8 cellular contexts compared by ENCODE assay signal in genomic region chr22:23181763-23182288, GRCh38. TPM values are rescaled to one million over a fixed set of nuclear protein-coding genes. Genes with fewer than 3 reads are reported as not detected.
DNase-seq lines count a peak whose midpoint lies in the region; ATAC-seq and TF ChIP-seq lines count a peak whose summit lies in the region.

No MANE protein-coding gene starts in this region.

- H3K79me2 ChIP-seq in DND-41 (ENCODE audit: insufficient read depth, low read length): peaks cover 60% of the 10 kb centered on the region

- peaks cover 50% of the 10 kb centered on the region for H3K4me1 Mint-ChIP-seq in osteocyte (ENCODE audit: unreplicated experiment)

- peak overlapping the region; percentile 70 for H3K4me3 Mint-ChIP-seq in osteocyte (ENCODE audit: unreplicated experiment)

- H3K9ac ChIP-seq in DND-41 (ENCODE audit: low read depth, low read length): peak overlapping the region; percentile 68
- peak overlapping the region; percentile 42 for H3K9ac ChIP-seq in endocrine pancreas (ENCODE audit: control insufficient read depth, insufficient read depth, low read length)

- peaks cover 45% of the 10 kb centered on the region for H4K20me1 ChIP-seq in DND-41 (ENCODE audit: insufficient read depth, low read length)

- H3K36me3 Mint-ChIP-seq in osteocyte (ENCODE audit: unreplicated experiment): peaks cover 4% of the 10 kb centered on the region

- H3K4me3 ChIP-seq in DND-41 (ENCODE audit: low read depth in 1 of 2, low read length in 2 of 2): peak overlapping the region; percentile 20 to 87; a peak in 3 of 4 replicates
- peak overlapping the region; percentile 76 for H3K4me3 ChIP-seq in SJSA1
- peak overlapping the region; percentile 51 for H3K4me3 ChIP-seq in endocrine pancreas (ENCODE audit: control insufficient read depth, insufficient read depth, low read length)

- DNase-seq in DND-41: no peak
- DNase-seq in SJSA1 (ENCODE audit: low read depth in 1 of 2, low spot score in 2 of 2): no peak
- no peak for DNase-seq in osteocyte (ENCODE audit: extremely low spot score, unreplicated experiment)
- DNase-seq in HuH-7 (ENCODE audit: low spot score): no peak
- no peak for DNase-seq in NCI-H128 (lab: John Stamatoyannopoulos, UW; ENCODE audit: unreplicated experiment)

- H2AFZ ChIP-seq in DND-41 (ENCODE audit: low read depth, low read length): no peak overlapping the region

- no peaks in the 10 kb centered on the region for H3K27me3 ChIP-seq in DND-41 (ENCODE audit: insufficient read depth, low read length, poor library complexity)
- H3K27me3 ChIP-seq in SJSA1 (replicated peaks): no peaks in the 10 kb centered on the region
- H3K27me3 ChIP-seq in endocrine pancreas (ENCODE audit: control insufficient read depth, insufficient read depth, low read length): no peaks in the 10 kb centered on the region

- peaks cover 5% of the 10 kb centered on the region for H3K9me3 Mint-ChIP-seq in osteocyte (ENCODE audit: unreplicated experiment)

- peak overlapping the region; percentile 95 for H3K4me2 ChIP-seq in DND-41 (ENCODE audit: insufficient read depth, low read length)

- H3K4me1 ChIP-seq in DND-41 (ENCODE audit: insufficient read depth, low read length) (peaks cover 68% of the 10 kb centered on the region), SJSA1 (replicated peaks) (peaks cover 50% of the 10 kb centered on the region), endocrine pancreas (ENCODE audit: control insufficient read depth, insufficient read depth, low read length) (no peaks in the 10 kb centered on the region)

- H3K36me3 ChIP-seq in DND-41 (ENCODE audit: insufficient read depth, low read length): peaks cover 32% of the 10 kb centered on the region
- H3K36me3 ChIP-seq in SJSA1: peaks cover 35% of the 10 kb centered on the region
- no peaks in the 10 kb centered on the region for H3K36me3 ChIP-seq in endocrine pancreas (ENCODE audit: control insufficient read depth, insufficient read depth, low read length)

- no peak for TF ChIP-seq CTCF in DND-41 (IDR thresholded peaks at IDR 0.05; ENCODE audit: borderline replicate concordance, extremely low read depth, low read length, poor library complexity, severe bottlenecking)
- TF ChIP-seq CTCF in osteocyte (IDR thresholded peaks at IDR 0.05): no peak

- H3K27me3 Mint-ChIP-seq in osteocyte (ENCODE audit: unreplicated experiment): no peaks in the 10 kb centered on the region

- H3K27ac ChIP-seq in DND-41 (ENCODE audit: low read length): peak overlapping the region; percentile 58
- no peak overlapping the region for H3K27ac ChIP-seq in SJSA1

- H3K9me3 ChIP-seq in DND-41 (ENCODE audit: insufficient read depth, low read length, severe bottlenecking) (peaks cover 5% of the 10 kb centered on the region), SJSA1 (replicated peaks) (peaks cover under 1% of the 10 kb centered on the region), endocrine pancreas (ENCODE audit: control insufficient read depth, low read length) (no peaks in the 10 kb centered on the region)

- H3K27ac Mint-ChIP-seq in osteocyte (ENCODE audit: unreplicated experiment): no peak overlapping the region

- no peak for ATAC-seq in DND-41 (ENCODE audit: insufficient read depth, low read depth)
- ATAC-seq in GM18858 (IDR thresholded peaks at IDR 0.05; ENCODE audit: unreplicated experiment): no peak
- ATAC-seq in HG02852 (IDR thresholded peaks at IDR 0.05; ENCODE audit: unreplicated experiment): no peak

RNA-seq across cellular contexts. Expression of gene BCR, which starts 1.5 kb away (rescaled TPM):
- total RNA-seq in SJSA1 (2014; rRNA removed; shearing (Covaris generic)): 27.0 and 28.6 TPM in 2 replicates
- total RNA-seq in osteocyte: 35.3 and 45.1 TPM in 2 replicates

RNA-seq across cellular contexts. Expression of gene RAB36, which starts 36.5 kb away (rescaled TPM):
- total RNA-seq in SJSA1 (2014; rRNA removed; shearing (Covaris generic)): 0.42 TPM in 1 of 2 replicates, not detected in the other
- total RNA-seq in osteocyte: 3.8 and 4.8 TPM in 2 replicates

RNA-seq across cellular contexts. Expression of gene RSPH14, which starts 40.0 kb away (rescaled TPM):
- total RNA-seq in SJSA1 (2014; rRNA removed; shearing (Covaris generic)): not detected in 2 replicates
- total RNA-seq in osteocyte: not detected in 2 replicates
